Comparison of ENCODE assay signal across 1 cellular context in genomic region chr17:41415833-41416335, GRCh38.
TF ChIP-seq lines count a peak whose summit lies in the region.

No MANE protein-coding gene starts in this region.

TF ChIP-seq in HepG2, 621 proteins besides CTCF, POLR2A, EP300 and RAD21 (continues in another document):
- no peak for TF ChIP-seq ZNF766 (CRISPR knock-in tag; IDR thresholded peaks at IDR 0.05; ENCODE audit: borderline replicate concordance)
- TF ChIP-seq ESRRA (CRISPR knock-in tag; IDR thresholded peaks at IDR 0.05; ENCODE audit: low read depth) = peak; percentile 93
- TF ChIP-seq HNF4A (CRISPR knock-in tag; IDR thresholded peaks at IDR 0.05) = peak; percentile 97
- no peak for TF ChIP-seq ZFP37 (CRISPR knock-in tag; IDR thresholded peaks at IDR 0.05; ENCODE audit: borderline replicate concordance)
- TF ChIP-seq KDM4B (CRISPR knock-in tag; IDR thresholded peaks at IDR 0.05) = 0 out of 2 replicates have a peak, but pooled peaks have one; percentile 41
- TF ChIP-seq ZNF569 (CRISPR knock-in tag; IDR thresholded peaks at IDR 0.05; ENCODE audit: borderline replicate concordance) = no peak
- peak; percentile 57; the same call in 1 of the 2 replicates for TF ChIP-seq ZFX (CRISPR knock-in tag; IDR thresholded peaks at IDR 0.05; ENCODE audit: low read depth)
- TF ChIP-seq PHF5A (CRISPR knock-in tag; IDR thresholded peaks at IDR 0.05; ENCODE audit: low read depth, unreplicated experiment) = peak; percentile 57
- peak; percentile 37; the same call in 1 of the 2 replicates for TF ChIP-seq DPF2 (CRISPR knock-in tag; IDR thresholded peaks at IDR 0.05; ENCODE audit: borderline replicate concordance, low read depth)
- TF ChIP-seq PITX1 (CRISPR knock-in tag; IDR thresholded peaks at IDR 0.05) = peak; percentile 57; the same call in 1 of the 2 replicates
- no peak for TF ChIP-seq CEBPG (CRISPR knock-in tag; IDR thresholded peaks at IDR 0.05)
- 0 out of 2 replicates have a peak, but pooled peaks have one; percentile 54 for TF ChIP-seq SATB2 (CRISPR knock-in tag; IDR thresholded peaks at IDR 0.05)
- TF ChIP-seq BCLAF1 (IDR thresholded peaks at IDR 0.05) = no peak
- TF ChIP-seq ZBTB33 (CRISPR knock-in tag; IDR thresholded peaks at IDR 0.05) = no peak
- TF ChIP-seq, protein P1, sequence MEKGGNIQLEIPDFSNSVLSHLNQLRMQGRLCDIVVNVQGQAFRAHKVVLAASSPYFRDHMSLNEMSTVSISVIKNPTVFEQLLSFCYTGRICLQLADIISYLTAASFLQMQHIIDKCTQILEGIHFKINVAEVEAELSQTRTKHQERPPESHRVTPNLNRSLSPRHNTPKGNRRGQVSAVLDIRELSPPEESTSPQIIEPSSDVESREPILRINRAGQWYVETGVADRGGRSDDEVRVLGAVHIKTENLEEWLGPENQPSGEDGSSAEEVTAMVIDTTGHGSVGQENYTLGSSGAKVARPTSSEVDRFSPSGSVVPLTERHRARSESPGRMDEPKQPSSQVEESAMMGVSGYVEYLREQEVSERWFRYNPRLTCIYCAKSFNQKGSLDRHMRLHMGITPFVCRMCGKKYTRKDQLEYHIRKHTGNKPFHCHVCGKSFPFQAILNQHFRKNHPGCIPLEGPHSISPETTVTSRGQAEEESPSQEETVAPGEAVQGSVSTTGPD (CRISPR knock-in tag; IDR thresholded peaks at IDR 0.05) = no peak
- 0 out of 2 replicates have a peak, but pooled peaks have one; percentile 11 for TF ChIP-seq MEIS1 (CRISPR knock-in tag; IDR thresholded peaks at IDR 0.05; ENCODE audit: borderline replicate concordance)
- no peak for TF ChIP-seq ZNF382 (CRISPR knock-in tag; IDR thresholded peaks at IDR 0.05; ENCODE audit: borderline replicate concordance)
- TF ChIP-seq, protein P2, sequence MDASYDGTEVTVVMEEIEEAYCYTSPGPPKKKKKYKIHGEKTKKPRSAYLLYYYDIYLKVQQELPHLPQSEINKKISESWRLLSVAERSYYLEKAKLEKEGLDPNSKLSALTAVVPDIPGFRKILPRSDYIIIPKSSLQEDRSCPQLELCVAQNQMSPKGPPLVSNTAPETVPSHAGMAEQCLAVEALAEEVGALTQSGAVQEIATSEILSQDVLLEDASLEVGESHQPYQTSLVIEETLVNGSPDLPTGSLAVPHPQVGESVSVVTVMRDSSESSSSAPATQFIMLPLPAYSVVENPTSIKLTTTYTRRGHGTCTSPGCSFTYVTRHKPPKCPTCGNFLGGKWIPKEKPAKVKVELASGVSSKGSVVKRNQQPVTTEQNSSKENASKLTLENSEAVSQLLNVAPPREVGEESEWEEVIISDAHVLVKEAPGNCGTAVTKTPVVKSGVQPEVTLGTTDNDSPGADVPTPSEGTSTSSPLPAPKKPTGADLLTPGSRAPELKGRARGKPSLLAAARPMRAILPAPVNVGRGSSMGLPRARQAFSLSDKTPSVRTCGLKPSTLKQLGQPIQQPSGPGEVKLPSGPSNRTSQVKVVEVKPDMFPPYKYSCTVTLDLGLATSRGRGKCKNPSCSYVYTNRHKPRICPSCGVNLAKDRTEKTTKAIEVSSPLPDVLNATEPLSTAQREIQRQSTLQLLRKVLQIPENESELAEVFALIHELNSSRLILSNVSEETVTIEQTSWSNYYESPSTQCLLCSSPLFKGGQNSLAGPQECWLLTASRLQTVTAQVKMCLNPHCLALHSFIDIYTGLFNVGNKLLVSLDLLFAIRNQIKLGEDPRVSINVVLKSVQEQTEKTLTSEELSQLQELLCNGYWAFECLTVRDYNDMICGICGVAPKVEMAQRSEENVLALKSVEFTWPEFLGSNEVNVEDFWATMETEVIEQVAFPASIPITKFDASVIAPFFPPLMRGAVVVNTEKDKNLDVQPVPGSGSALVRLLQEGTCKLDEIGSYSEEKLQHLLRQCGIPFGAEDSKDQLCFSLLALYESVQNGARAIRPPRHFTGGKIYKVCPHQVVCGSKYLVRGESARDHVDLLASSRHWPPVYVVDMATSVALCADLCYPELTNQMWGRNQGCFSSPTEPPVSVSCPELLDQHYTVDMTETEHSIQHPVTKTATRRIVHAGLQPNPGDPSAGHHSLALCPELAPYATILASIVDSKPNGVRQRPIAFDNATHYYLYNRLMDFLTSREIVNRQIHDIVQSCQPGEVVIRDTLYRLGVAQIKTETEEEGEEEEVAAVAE (CRISPR knock-in tag; IDR thresholded peaks at IDR 0.05; ENCODE audit: borderline replicate concordance) = peak; percentile 39; the same call in 1 of the 2 replicates
- TF ChIP-seq NFIB (CRISPR knock-in tag; IDR thresholded peaks at IDR 0.05; ENCODE audit: borderline replicate concordance) = no peak
- TF ChIP-seq, protein P3, sequence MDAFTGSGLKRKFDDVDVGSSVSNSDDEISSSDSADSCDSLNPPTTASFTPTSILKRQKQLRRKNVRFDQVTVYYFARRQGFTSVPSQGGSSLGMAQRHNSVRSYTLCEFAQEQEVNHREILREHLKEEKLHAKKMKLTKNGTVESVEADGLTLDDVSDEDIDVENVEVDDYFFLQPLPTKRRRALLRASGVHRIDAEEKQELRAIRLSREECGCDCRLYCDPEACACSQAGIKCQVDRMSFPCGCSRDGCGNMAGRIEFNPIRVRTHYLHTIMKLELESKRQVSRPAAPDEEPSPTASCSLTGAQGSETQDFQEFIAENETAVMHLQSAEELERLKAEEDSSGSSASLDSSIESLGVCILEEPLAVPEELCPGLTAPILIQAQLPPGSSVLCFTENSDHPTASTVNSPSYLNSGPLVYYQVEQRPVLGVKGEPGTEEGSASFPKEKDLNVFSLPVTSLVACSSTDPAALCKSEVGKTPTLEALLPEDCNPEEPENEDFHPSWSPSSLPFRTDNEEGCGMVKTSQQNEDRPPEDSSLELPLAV (CRISPR knock-in tag; conservative IDR thresholded peaks at IDR 0.05; ENCODE audit: low read depth) = no peak
- TF ChIP-seq ZNF772 (CRISPR knock-in tag; IDR thresholded peaks at IDR 0.05) = no peak
- no peak for TF ChIP-seq CC2D1A (CRISPR knock-in tag; IDR thresholded peaks at IDR 0.05)
- peak; percentile 17; the same call in 1 of the 2 replicates for TF ChIP-seq ZNF205 (CRISPR knock-in tag; IDR thresholded peaks at IDR 0.05)
- 0 out of 2 replicates have a peak, but pooled peaks have one; percentile 51 for TF ChIP-seq THAP11 (CRISPR knock-in tag; IDR thresholded peaks at IDR 0.05)
- TF ChIP-seq TARDBP (CRISPR knock-in tag; IDR thresholded peaks at IDR 0.05) = peak; percentile 76; the same call in 1 of the 2 replicates
- TF ChIP-seq ZBTB20 (CRISPR knock-in tag; IDR thresholded peaks at IDR 0.05; ENCODE audit: borderline replicate concordance, low read depth) = no peak; the same call in 1 of the 2 replicates
- no peak for TF ChIP-seq NFKB2 (CRISPR knock-in tag; IDR thresholded peaks at IDR 0.05; ENCODE audit: borderline replicate concordance)
- no peak for TF ChIP-seq HDAC6 (IDR thresholded peaks at IDR 0.05; ENCODE audit: low read depth, low read length)
- peak; percentile 66; the same call in 1 of the 2 replicates for TF ChIP-seq KDM6A (CRISPR knock-in tag; IDR thresholded peaks at IDR 0.05; ENCODE audit: low read depth)
- TF ChIP-seq ZNF281 (CRISPR knock-in tag; IDR thresholded peaks at IDR 0.05; ENCODE audit: borderline replicate concordance) = no peak; the same call in 1 of the 2 replicates
- TF ChIP-seq DNMT1 (CRISPR knock-in tag; IDR thresholded peaks at IDR 0.05) = no peak
- TF ChIP-seq ATF7 (IDR thresholded peaks at IDR 0.05) = no peak
- TF ChIP-seq ATF7 (CRISPR knock-in tag; IDR thresholded peaks at IDR 0.05) = peak; percentile 87; the same call in 1 of the 2 replicates
- no peak for TF ChIP-seq JDP2 (CRISPR knock-in tag; IDR thresholded peaks at IDR 0.05; ENCODE audit: borderline replicate concordance)
- TF ChIP-seq ZNF816 (CRISPR knock-in tag; IDR thresholded peaks at IDR 0.05; ENCODE audit: borderline replicate concordance) = no peak
- TF ChIP-seq JUN (CRISPR knock-in tag; IDR thresholded peaks at IDR 0.05) = peak; percentile 96
- TF ChIP-seq ZMYM4 (CRISPR knock-in tag; IDR thresholded peaks at IDR 0.05) = peak; percentile 43; the same call in 1 of the 2 replicates
- TF ChIP-seq ZNF30 (CRISPR knock-in tag; IDR thresholded peaks at IDR 0.05) = no peak
- peak; percentile 29; the same call in 1 of the 2 replicates for TF ChIP-seq ZNF17 (CRISPR knock-in tag; IDR thresholded peaks at IDR 0.05)
- peak; percentile 46; the same call in 1 of the 2 replicates for TF ChIP-seq ATF1 (CRISPR knock-in tag; IDR thresholded peaks at IDR 0.05)
- peak; percentile 30; the same call in 1 of the 2 replicates for TF ChIP-seq ARID4A (CRISPR knock-in tag; IDR thresholded peaks at IDR 0.05; ENCODE audit: borderline replicate concordance)
